Comparison of ENCODE assay signal across 24 cellular contexts in genomic region chr15:37931868-37932267, GRCh38. TPM values are rescaled to one million over a fixed set of nuclear protein-coding genes. Genes with fewer than 3 reads are reported as not detected.
DNase-seq lines count a peak whose midpoint lies in the region; ATAC-seq and TF ChIP-seq lines count a peak whose summit lies in the region.
"Had no signal": no experiment of that assay in that cellular context is flagged by ENCODE, and none has a peak within 500 bp of the region (broad histone marks: within the 10 kb centered on the region; RNA-seq: fewer than 3 reads in every experiment).

No MANE protein-coding gene starts in this region.

- H3K9me3 Mint-ChIP-seq in activated CD4-positive, alpha-beta T cell treated with anti-CD3 and anti-CD28 coated beads, Interleukin-2, amount 10 ng/mL, durations not matched to agents 24 days and 14 days = no peaks in the 10 kb centered on the region
- H3K9me3 Mint-ChIP-seq: activated naive CD4-positive, alpha-beta T cell treated with anti-CD3 and anti-CD28 coated beads, Interleukin-2, amount 10 ng/mL, durations not matched to agents 7 days and 5 days; brain; T-helper 2 cell treated with Interferon-gamma antibody and Interleukin-4, amounts not matched to agents 5 μg/mL and 100 μg/mL, for 36 hours had no signal

- H3K27me3 Mint-ChIP-seq in activated CD4-positive, alpha-beta T cell treated with anti-CD3 and anti-CD28 coated beads, Interleukin-2, amount 10 ng/mL, durations not matched to agents 24 days and 14 days = no peaks in the 10 kb centered on the region

- H3K9me3 ChIP-seq in AG04450 (ENCODE audit: control insufficient read depth, insufficient read depth, low read length) = no peaks in the 10 kb centered on the region
- H3K9me3 ChIP-seq: SJCRH30, uterus had no signal

- H3K27ac ChIP-seq in AG04450 (ENCODE audit: low read depth, low read length) (no peak overlapping the region), foreskin keratinocyte (no peak overlapping the region)
- H3K27ac ChIP-seq: KMS-11, SJCRH30, skin epidermis, uterus had no signal

- POLR2A ChIA-PET in AG04450 (lab: Yijun Ruan, JAX) = no interaction called here

- TF ChIP-seq CTCF in AG04450 (IDR thresholded peaks at IDR 0.05; ENCODE audit: low read depth, low read length) (no peak), foreskin keratinocyte (conservative IDR thresholded peaks at IDR 0.05) (no peak)

- CTCF ChIA-PET in AG04450 (lab: Charles Lee) = no interaction called here

- DNase-seq in AG04450 (ENCODE audit: low read depth, low spot score) (peak; percentile 6), HS-5 (ENCODE audit: low read depth) (peak; percentile 53), amniotic stem cell (lab: John Stamatoyannopoulos, UW) (peak; percentile 7), foreskin keratinocyte (peak in 1 of 2 donors; percentile 19), SW480 (ENCODE audit: low spot score) (no peak), mesenteric fat pad (ENCODE audit: low spot score) (no peak)
- DNase-seq in activated CD8-positive, alpha-beta memory T cell treated with anti-CD3 and anti-CD28 coated beads, Interleukin-2, amount 50 U/mL, for 4 hours = no peak
- no peak for DNase-seq in activated CD4-positive, alpha-beta T cell treated with anti-CD3 and anti-CD28 coated beads, Interleukin-2, amount 10 ng/mL, durations not matched to agents 24 days and 14 days
- DNase-seq: activated naive CD4-positive, alpha-beta T cell treated with anti-CD3 and anti-CD28 coated beads, Interleukin-2, amount 10 ng/mL, durations not matched to agents 7 days and 5 days; activated T-cell treated with anti-CD3 and anti-CD28 coated beads, Interleukin-2, amount 50 U/mL, for 48 hours; cortex of kidney; DMS79 treated with DMSO at 0.1 percent for 48 hours; NCI-H526 treated with DMSO at 0.1 percent for 48 hours; SJCRH30; stimulated activated CD4-positive, alpha-beta T cell treated with anti-CD3 and anti-CD28 coated beads, Interleukin-2, amount 100 ng/mL, for 48 hours; uterus had no signal

- H3K4me1 Mint-ChIP-seq in activated CD4-positive, alpha-beta T cell treated with anti-CD3 and anti-CD28 coated beads, Interleukin-2, amount 10 ng/mL, durations not matched to agents 24 days and 14 days = no peaks in the 10 kb centered on the region
- H3K4me1 Mint-ChIP-seq: activated naive CD4-positive, alpha-beta T cell treated with anti-CD3 and anti-CD28 coated beads, Interleukin-2, amount 10 ng/mL, durations not matched to agents 7 days and 5 days; brain had no signal

- H3K27me3 ChIP-seq in AG04450 (ENCODE audit: control insufficient read depth, insufficient read depth, low read length) (no peaks in the 10 kb centered on the region), foreskin keratinocyte (no peaks in the 10 kb centered on the region)
- H3K27me3 ChIP-seq: SJCRH30, uterus had no signal

- H3K36me3 Mint-ChIP-seq in activated CD4-positive, alpha-beta T cell treated with anti-CD3 and anti-CD28 coated beads, Interleukin-2, amount 10 ng/mL, durations not matched to agents 24 days and 14 days (ENCODE audit: low read depth) = no peaks in the 10 kb centered on the region
- H3K36me3 Mint-ChIP-seq: activated naive CD4-positive, alpha-beta T cell treated with anti-CD3 and anti-CD28 coated beads, Interleukin-2, amount 10 ng/mL, durations not matched to agents 7 days and 5 days; brain had no signal

- ATAC-seq in foreskin keratinocyte = peak; percentile 37
- ATAC-seq: activated CD4-positive, CD25-positive, alpha-beta regulatory T cell treated with anti-CD3 and anti-CD28 coated beads, Interleukin-2, amount 50 U/mL, for 24 hours had no signal

- H3K4me3 ChIP-seq in AG04450 (ENCODE audit: low read depth, low read length) = no peak overlapping the region
- H3K4me3 ChIP-seq: SJCRH30, skin epidermis, uterus had no signal

- intact Hi-C loops in activated CD4-positive, alpha-beta T cell treated with anti-CD3 and anti-CD28 coated beads, Interleukin-2, amount 10 ng/mL, durations not matched to agents 24 days and 14 days (cut with micrococcal nuclease) = no loop called here

- no peak overlapping the region for H3K4me3 Mint-ChIP-seq in activated CD4-positive, alpha-beta T cell treated with anti-CD3 and anti-CD28 coated beads, Interleukin-2, amount 10 ng/mL, durations not matched to agents 24 days and 14 days
- H3K4me3 Mint-ChIP-seq: activated naive CD4-positive, alpha-beta T cell treated with anti-CD3 and anti-CD28 coated beads, Interleukin-2, amount 10 ng/mL, durations not matched to agents 7 days and 5 days; brain; T-helper 2 cell treated with Interferon-gamma antibody and Interleukin-4, amounts not matched to agents 5 μg/mL and 100 μg/mL, for 36 hours had no signal

- H3K4me1 ChIP-seq in foreskin keratinocyte = no peaks in the 10 kb centered on the region
- H3K4me1 ChIP-seq: SJCRH30, uterus had no signal

- H3K27ac Mint-ChIP-seq in activated CD4-positive, alpha-beta T cell treated with anti-CD3 and anti-CD28 coated beads, Interleukin-2, amount 10 ng/mL, durations not matched to agents 24 days and 14 days = no peak overlapping the region
- H3K27ac Mint-ChIP-seq: activated naive CD4-positive, alpha-beta T cell treated with anti-CD3 and anti-CD28 coated beads, Interleukin-2, amount 10 ng/mL, durations not matched to agents 7 days and 5 days; brain; T-helper 2 cell treated with Interferon-gamma antibody and Interleukin-4, amounts not matched to agents 5 μg/mL and 100 μg/mL, for 36 hours had no signal

RNA-seq across cellular contexts. Expression of gene TMCO5A, which starts 2.6 kb away (rescaled TPM):
- not detected in 2 replicates for polyA plus RNA-seq in AG04450 (2011; rRNA removed)
- polyA minus RNA-seq in AG04450 (2011; rRNA and poly(A)+ RNA removed) = not detected in 2 replicates
- total RNA-seq in foreskin keratinocyte = not detected in 2 replicates
- not detected in 2 replicates for polyA plus RNA-seq in foreskin keratinocyte
- not detected for total RNA-seq in mesenteric fat pad
- not detected in 2 replicates for total RNA-seq in activated CD4-positive, alpha-beta T cell treated with anti-CD3 and anti-CD28 coated beads, Interleukin-2, amount 10 ng/mL, durations not matched to agents 24 days and 14 days
- total RNA-seq: posterior vena cava, SJCRH30, subcutaneous adipose tissue, uterus had no signal
- polyA plus RNA-seq: neural cell had no signal

Comparison
In these comparisons a context has a peak if more than half of its experiments do, and no peak if none do; other contexts are left out.
1. DNase-seq: peak in AG04450 (single experiment), HS-5 (single experiment) and amniotic stem cell (single experiment); none in SW480 (single experiment), mesenteric fat pad (single experiment), activated CD8-positive, alpha-beta memory T cell treated with anti-CD3 and anti-CD28 coated beads, Interleukin-2, amount 50 U/mL, for 4 hours (single experiment) and activated CD4-positive, alpha-beta T cell treated with anti-CD3 and anti-CD28 coated beads, Interleukin-2, amount 10 ng/mL, durations not matched to agents 24 days and 14 days (single experiment).